Comparison of ENCODE assay signal across 2 cellular contexts in the genomic region with DNA sequence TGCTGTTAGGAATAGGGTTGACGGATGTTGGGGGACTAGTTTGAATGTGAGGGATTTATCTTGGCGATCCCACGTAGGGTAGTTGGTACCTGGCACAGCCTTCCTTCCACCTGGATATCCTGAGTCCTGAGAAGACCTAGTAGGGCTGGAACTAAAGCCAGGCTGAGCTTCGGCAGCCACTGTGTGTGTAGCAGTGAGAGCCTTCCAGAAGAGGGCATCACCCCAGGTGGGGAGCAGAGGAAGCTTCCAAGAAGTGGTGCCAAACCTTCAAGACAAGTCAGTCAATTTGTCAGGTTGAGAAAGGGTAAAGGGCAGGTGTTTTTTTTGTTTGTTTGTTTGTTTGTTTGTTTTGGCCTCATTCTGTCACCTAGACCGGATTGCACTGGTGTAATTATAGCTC.
TF ChIP-seq lines count a peak whose summit lies in the region.

No MANE protein-coding gene starts in this region.

TF ChIP-seq in SK-N-SH treated with all-trans-retinoic acid at 6 μM for 48 hours, 23 proteins besides CTCF, POLR2A, EP300 and RAD21 (continued from another document):
- TF ChIP-seq, protein P1, sequence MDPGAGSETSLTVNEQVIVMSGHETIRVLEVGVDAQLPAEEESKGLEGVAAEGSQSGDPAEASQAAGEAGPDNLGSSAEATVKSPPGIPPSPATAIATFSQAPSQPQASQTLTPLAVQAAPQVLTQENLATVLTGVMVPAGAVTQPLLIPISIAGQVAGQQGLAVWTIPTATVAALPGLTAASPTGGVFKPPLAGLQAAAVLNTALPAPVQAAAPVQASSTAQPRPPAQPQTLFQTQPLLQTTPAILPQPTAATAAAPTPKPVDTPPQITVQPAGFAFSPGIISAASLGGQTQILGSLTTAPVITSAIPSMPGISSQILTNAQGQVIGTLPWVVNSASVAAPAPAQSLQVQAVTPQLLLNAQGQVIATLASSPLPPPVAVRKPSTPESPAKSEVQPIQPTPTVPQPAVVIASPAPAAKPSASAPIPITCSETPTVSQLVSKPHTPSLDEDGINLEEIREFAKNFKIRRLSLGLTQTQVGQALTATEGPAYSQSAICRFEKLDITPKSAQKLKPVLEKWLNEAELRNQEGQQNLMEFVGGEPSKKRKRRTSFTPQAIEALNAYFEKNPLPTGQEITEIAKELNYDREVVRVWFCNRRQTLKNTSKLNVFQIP (CRISPR knock-in tag; IDR thresholded peaks at IDR 0.05; ENCODE audit: borderline replicate concordance, low read depth) = no peak
- TF ChIP-seq CSDC2 (CRISPR knock-in tag; IDR thresholded peaks at IDR 0.05) (no peak), SNAI2 (CRISPR knock-in tag; IDR thresholded peaks at IDR 0.05) (no peak), BACH2 (CRISPR knock-in tag; IDR thresholded peaks at IDR 0.05; ENCODE audit: borderline replicate concordance) (no peak), ISL1 (CRISPR knock-in tag; IDR thresholded peaks at IDR 0.05) (no peak), PPARA (CRISPR knock-in tag; IDR thresholded peaks at IDR 0.05; ENCODE audit: borderline replicate concordance) (no peak), RARB (CRISPR knock-in tag; IDR thresholded peaks at IDR 0.05) (no peak), TOX (CRISPR knock-in tag; IDR thresholded peaks at IDR 0.05; ENCODE audit: borderline replicate concordance) (no peak), OSR1 (CRISPR knock-in tag; IDR thresholded peaks at IDR 0.05) (no peak), ZNF70 (CRISPR knock-in tag; IDR thresholded peaks at IDR 0.05) (no peak), ZNF8 (CRISPR knock-in tag; IDR thresholded peaks at IDR 0.05) (no peak), ZFP3 (CRISPR knock-in tag; IDR thresholded peaks at IDR 0.05) (no peak)
- TF ChIP-seq, protein P2, sequence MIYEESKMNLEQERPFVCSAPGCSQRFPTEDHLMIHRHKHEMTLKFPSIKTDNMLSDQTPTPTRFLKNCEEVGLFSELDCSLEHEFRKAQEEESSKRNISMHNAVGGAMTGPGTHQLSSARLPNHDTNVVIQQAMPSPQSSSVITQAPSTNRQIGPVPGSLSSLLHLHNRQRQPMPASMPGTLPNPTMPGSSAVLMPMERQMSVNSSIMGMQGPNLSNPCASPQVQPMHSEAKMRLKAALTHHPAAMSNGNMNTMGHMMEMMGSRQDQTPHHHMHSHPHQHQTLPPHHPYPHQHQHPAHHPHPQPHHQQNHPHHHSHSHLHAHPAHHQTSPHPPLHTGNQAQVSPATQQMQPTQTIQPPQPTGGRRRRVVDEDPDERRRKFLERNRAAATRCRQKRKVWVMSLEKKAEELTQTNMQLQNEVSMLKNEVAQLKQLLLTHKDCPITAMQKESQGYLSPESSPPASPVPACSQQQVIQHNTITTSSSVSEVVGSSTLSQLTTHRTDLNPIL (CRISPR knock-in tag; IDR thresholded peaks at IDR 0.05; ENCODE audit: low read depth) = no peak
- TF ChIP-seq, protein P3, sequence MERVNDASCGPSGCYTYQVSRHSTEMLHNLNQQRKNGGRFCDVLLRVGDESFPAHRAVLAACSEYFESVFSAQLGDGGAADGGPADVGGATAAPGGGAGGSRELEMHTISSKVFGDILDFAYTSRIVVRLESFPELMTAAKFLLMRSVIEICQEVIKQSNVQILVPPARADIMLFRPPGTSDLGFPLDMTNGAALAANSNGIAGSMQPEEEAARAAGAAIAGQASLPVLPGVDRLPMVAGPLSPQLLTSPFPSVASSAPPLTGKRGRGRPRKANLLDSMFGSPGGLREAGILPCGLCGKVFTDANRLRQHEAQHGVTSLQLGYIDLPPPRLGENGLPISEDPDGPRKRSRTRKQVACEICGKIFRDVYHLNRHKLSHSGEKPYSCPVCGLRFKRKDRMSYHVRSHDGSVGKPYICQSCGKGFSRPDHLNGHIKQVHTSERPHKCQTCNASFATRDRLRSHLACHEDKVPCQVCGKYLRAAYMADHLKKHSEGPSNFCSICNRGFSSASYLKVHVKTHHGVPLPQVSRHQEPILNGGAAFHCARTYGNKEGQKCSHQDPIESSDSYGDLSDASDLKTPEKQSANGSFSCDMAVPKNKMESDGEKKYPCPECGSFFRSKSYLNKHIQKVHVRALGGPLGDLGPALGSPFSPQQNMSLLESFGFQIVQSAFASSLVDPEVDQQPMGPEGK (CRISPR knock-in tag; IDR thresholded peaks at IDR 0.05; ENCODE audit: borderline replicate concordance) = no peak
- TF ChIP-seq, protein P4, sequence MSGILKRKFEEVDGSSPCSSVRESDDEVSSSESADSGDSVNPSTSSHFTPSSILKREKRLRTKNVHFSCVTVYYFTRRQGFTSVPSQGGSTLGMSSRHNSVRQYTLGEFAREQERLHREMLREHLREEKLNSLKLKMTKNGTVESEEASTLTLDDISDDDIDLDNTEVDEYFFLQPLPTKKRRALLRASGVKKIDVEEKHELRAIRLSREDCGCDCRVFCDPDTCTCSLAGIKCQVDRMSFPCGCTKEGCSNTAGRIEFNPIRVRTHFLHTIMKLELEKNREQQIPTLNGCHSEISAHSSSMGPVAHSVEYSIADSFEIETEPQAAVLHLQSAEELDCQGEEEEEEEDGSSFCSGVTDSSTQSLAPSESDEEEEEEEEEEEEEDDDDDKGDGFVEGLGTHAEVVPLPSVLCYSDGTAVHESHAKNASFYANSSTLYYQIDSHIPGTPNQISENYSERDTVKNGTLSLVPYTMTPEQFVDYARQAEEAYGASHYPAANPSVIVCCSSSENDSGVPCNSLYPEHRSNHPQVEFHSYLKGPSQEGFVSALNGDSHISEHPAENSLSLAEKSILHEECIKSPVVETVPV (CRISPR knock-in tag; IDR thresholded peaks at IDR 0.05) = no peak

TF ChIP-seq in SK-N-SH, 30 proteins besides CTCF, POLR2A, EP300 and RAD21 (continued from another document):
- TF ChIP-seq, protein P5, sequence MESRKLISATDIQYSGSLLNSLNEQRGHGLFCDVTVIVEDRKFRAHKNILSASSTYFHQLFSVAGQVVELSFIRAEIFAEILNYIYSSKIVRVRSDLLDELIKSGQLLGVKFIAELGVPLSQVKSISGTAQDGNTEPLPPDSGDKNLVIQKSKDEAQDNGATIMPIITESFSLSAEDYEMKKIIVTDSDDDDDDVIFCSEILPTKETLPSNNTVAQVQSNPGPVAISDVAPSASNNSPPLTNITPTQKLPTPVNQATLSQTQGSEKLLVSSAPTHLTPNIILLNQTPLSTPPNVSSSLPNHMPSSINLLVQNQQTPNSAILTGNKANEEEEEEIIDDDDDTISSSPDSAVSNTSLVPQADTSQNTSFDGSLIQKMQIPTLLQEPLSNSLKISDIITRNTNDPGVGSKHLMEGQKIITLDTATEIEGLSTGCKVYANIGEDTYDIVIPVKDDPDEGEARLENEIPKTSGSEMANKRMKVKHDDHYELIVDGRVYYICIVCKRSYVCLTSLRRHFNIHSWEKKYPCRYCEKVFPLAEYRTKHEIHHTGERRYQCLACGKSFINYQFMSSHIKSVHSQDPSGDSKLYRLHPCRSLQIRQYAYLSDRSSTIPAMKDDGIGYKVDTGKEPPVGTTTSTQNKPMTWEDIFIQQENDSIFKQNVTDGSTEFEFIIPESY (IDR thresholded peaks at IDR 0.05; ENCODE audit: borderline replicate concordance, low read depth) = no peak
- TF ChIP-seq, protein P6, sequence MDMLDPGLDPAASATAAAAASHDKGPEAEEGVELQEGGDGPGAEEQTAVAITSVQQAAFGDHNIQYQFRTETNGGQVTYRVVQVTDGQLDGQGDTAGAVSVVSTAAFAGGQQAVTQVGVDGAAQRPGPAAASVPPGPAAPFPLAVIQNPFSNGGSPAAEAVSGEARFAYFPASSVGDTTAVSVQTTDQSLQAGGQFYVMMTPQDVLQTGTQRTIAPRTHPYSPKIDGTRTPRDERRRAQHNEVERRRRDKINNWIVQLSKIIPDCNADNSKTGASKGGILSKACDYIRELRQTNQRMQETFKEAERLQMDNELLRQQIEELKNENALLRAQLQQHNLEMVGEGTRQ (IDR thresholded peaks at IDR 0.05; ENCODE audit: borderline replicate concordance, low read depth, low read length) = no peak
- TF ChIP-seq, protein P7, sequence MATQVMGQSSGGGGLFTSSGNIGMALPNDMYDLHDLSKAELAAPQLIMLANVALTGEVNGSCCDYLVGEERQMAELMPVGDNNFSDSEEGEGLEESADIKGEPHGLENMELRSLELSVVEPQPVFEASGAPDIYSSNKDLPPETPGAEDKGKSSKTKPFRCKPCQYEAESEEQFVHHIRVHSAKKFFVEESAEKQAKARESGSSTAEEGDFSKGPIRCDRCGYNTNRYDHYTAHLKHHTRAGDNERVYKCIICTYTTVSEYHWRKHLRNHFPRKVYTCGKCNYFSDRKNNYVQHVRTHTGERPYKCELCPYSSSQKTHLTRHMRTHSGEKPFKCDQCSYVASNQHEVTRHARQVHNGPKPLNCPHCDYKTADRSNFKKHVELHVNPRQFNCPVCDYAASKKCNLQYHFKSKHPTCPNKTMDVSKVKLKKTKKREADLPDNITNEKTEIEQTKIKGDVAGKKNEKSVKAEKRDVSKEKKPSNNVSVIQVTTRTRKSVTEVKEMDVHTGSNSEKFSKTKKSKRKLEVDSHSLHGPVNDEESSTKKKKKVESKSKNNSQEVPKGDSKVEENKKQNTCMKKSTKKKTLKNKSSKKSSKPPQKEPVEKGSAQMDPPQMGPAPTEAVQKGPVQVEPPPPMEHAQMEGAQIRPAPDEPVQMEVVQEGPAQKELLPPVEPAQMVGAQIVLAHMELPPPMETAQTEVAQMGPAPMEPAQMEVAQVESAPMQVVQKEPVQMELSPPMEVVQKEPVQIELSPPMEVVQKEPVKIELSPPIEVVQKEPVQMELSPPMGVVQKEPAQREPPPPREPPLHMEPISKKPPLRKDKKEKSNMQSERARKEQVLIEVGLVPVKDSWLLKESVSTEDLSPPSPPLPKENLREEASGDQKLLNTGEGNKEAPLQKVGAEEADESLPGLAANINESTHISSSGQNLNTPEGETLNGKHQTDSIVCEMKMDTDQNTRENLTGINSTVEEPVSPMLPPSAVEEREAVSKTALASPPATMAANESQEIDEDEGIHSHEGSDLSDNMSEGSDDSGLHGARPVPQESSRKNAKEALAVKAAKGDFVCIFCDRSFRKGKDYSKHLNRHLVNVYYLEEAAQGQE (IDR thresholded peaks at IDR 0.05; ENCODE audit: low read depth, low read length) = no peak
- TF ChIP-seq RFX5 (IDR thresholded peaks at IDR 0.05; ENCODE audit: low read length) (no peak), POLR2AphosphoS5 (IDR thresholded peaks at IDR 0.05; ENCODE audit: low read depth, low read length) (no peak)
